In the genomic region with DNA sequence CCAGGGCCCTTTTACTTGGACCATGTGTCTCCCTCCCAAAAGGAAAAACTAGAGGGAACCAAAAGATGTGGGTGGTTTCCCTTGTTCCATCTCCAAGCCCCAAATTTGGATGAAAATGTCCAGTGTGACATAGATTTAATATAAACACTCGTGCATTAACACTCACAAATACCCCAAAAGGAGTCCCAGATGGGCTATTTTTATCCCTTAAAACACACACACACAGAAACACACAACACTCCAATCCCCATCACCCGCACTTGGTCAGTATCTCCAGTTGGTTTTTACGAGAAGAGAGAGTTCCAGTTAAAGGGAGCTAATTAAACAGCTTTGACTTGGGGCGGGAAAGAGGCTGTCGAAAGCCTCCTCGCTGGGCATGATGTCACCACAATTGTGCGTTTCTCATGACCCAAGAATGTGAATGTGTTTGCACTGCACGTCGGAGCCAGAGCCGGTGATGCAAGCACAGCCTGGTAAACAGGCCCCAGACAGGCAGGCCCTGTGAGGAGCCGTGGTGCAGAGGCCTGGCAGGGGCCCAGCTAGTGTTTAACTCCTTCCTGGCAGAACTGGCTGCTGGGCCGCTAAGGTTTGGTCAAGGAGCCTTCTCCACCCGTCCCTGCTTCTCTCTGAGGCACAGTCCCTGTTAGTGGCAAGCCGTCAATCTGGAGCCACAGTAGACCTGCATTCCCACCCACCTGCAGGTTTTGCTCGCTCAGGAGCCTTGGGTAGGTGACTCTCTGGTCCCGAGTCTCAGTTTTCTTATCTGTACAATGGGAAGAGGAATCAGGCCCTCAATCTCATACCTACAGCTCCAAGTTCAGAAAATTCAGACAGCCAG, we compare ENCODE assay signal across 10 cellular contexts. TPM values are rescaled to one million over a fixed set of nuclear protein-coding genes. Genes with fewer than 3 reads are reported as not detected.
DNase-seq lines count a peak whose midpoint lies in the region; ATAC-seq lines count a peak whose summit lies in the region.
"Had no signal": no experiment of that assay in that cellular context is flagged by ENCODE, and none has a peak within 500 bp of the region (broad histone marks: within the 10 kb centered on the region; RNA-seq: fewer than 3 reads in every experiment).

No MANE protein-coding gene starts in this region.

- H3K27ac Mint-ChIP-seq in activated T-helper 1 cell treated with anti-CD3 and anti-CD28 coated beads, Interleukin-12 subunit alpha, Interleukin-12 subunit beta, Interleukin-2, Interleukin-4 antibody, amounts not matched to agents 30 ng/mL and 10 ng/mL and 1 ng/mL, durations not matched to agents 14 hours and 24 hours and 36 hours: no peak overlapping the region
- H3K27ac Mint-ChIP-seq: activated B cell treated with CpG ODN at 0.5 μM for 24 hours; CD4-positive, CD25-positive, alpha-beta regulatory T cell had no signal

- H3K4me1 Mint-ChIP-seq in activated T-helper 1 cell treated with anti-CD3 and anti-CD28 coated beads, Interleukin-12 subunit alpha, Interleukin-12 subunit beta, Interleukin-2, Interleukin-4 antibody, amounts not matched to agents 30 ng/mL and 10 ng/mL and 1 ng/mL, durations not matched to agents 14 hours and 24 hours and 36 hours (ENCODE audit: low read depth): no peaks in the 10 kb centered on the region
- H3K4me1 Mint-ChIP-seq: activated B cell treated with CpG ODN at 0.5 μM for 24 hours; CD4-positive, CD25-positive, alpha-beta regulatory T cell had no signal

- no peak overlapping the region for H3K4me3 Mint-ChIP-seq in activated T-helper 1 cell treated with anti-CD3 and anti-CD28 coated beads, Interleukin-12 subunit alpha, Interleukin-12 subunit beta, Interleukin-2, Interleukin-4 antibody, amounts not matched to agents 30 ng/mL and 10 ng/mL and 1 ng/mL, durations not matched to agents 14 hours and 24 hours and 36 hours
- H3K4me3 Mint-ChIP-seq: activated B cell treated with CpG ODN at 0.5 μM for 24 hours; CD4-positive, CD25-positive, alpha-beta regulatory T cell had no signal

- H3K9me3 Mint-ChIP-seq in activated T-helper 1 cell treated with anti-CD3 and anti-CD28 coated beads, Interleukin-12 subunit alpha, Interleukin-12 subunit beta, Interleukin-2, Interleukin-4 antibody, amounts not matched to agents 30 ng/mL and 10 ng/mL and 1 ng/mL, durations not matched to agents 14 hours and 24 hours and 36 hours: no peaks in the 10 kb centered on the region
- H3K9me3 Mint-ChIP-seq: activated B cell treated with CpG ODN at 0.5 μM for 24 hours; CD4-positive, CD25-positive, alpha-beta regulatory T cell had no signal

- H3K36me3 Mint-ChIP-seq in activated T-helper 1 cell treated with anti-CD3 and anti-CD28 coated beads, Interleukin-12 subunit alpha, Interleukin-12 subunit beta, Interleukin-2, Interleukin-4 antibody, amounts not matched to agents 30 ng/mL and 10 ng/mL and 1 ng/mL, durations not matched to agents 14 hours and 24 hours and 36 hours (ENCODE audit: low read depth): no peaks in the 10 kb centered on the region
- H3K36me3 Mint-ChIP-seq: CD4-positive, CD25-positive, alpha-beta regulatory T cell had no signal

- DNase-seq in NCI-H146 (lab: John Stamatoyannopoulos, UW) (peak; percentile 28), NCI-H146 treated with DMSO at 0.1 percent for 48 hours (lab: John Stamatoyannopoulos, UW; ENCODE audit: unreplicated experiment) (no peak), amniotic epithelial cell (ENCODE audit: low read depth) (peak; percentile 100), left ventricle myocardium superior (peak; percentile 88), renal cortical epithelial cell (ENCODE audit: low read depth) (peak; percentile 92)
- no peak for DNase-seq in activated T-helper 1 cell treated with anti-CD3 and anti-CD28 coated beads, Interleukin-12 subunit alpha, Interleukin-12 subunit beta, Interleukin-2, Interleukin-4 antibody, amounts not matched to agents 30 ng/mL and 10 ng/mL and 1 ng/mL, durations not matched to agents 14 hours and 24 hours and 36 hours (ENCODE audit: low spot score)
- DNase-seq in stimulated activated CD4-positive, alpha-beta T cell treated with anti-CD3 and anti-CD28 coated beads, Interleukin-4, amount 100 ng/mL, for 1 hour: no peak
- no peak for DNase-seq in stimulated activated CD4-positive, alpha-beta T cell treated with anti-CD3 and anti-CD28 coated beads, Interleukin-4, amount 100 ng/mL, for 4 hours
- DNase-seq: activated B cell treated with CpG ODN at 0.5 μM for 24 hours; CD4-positive, CD25-positive, alpha-beta regulatory T cell had no signal

- ATAC-seq in left ventricle myocardium superior: peak; percentile 97

- no peaks in the 10 kb centered on the region for H3K27me3 Mint-ChIP-seq in activated T-helper 1 cell treated with anti-CD3 and anti-CD28 coated beads, Interleukin-12 subunit alpha, Interleukin-12 subunit beta, Interleukin-2, Interleukin-4 antibody, amounts not matched to agents 30 ng/mL and 10 ng/mL and 1 ng/mL, durations not matched to agents 14 hours and 24 hours and 36 hours (ENCODE audit: insufficient read depth)
- H3K27me3 Mint-ChIP-seq: activated B cell treated with CpG ODN at 0.5 μM for 24 hours; CD4-positive, CD25-positive, alpha-beta regulatory T cell had no signal

- intact Hi-C loops in left ventricle myocardium superior (cut with micrococcal nuclease): no loop called here
- intact Hi-C loops in activated T-helper 1 cell treated with anti-CD3 and anti-CD28 coated beads, Interleukin-12 subunit alpha, Interleukin-12 subunit beta, Interleukin-2, Interleukin-4 antibody, amounts not matched to agents 30 ng/mL and 10 ng/mL and 1 ng/mL, durations not matched to agents 14 hours and 24 hours and 36 hours (cut with micrococcal nuclease): no loop called here

RNA-seq across cellular contexts. Expression of a gene that starts 25.6 kb away (rescaled TPM):
- total RNA-seq in left ventricle myocardium superior (278 TPM), renal cortical epithelial cell (136 and 162 TPM in 2 replicates)
- 10.2 and 13.7 TPM in 2 replicates for total RNA-seq in activated T-helper 1 cell treated with anti-CD3 and anti-CD28 coated beads, Interleukin-12 subunit alpha, Interleukin-12 subunit beta, Interleukin-2, Interleukin-4 antibody, amounts not matched to agents 30 ng/mL and 10 ng/mL and 1 ng/mL, durations not matched to agents 14 hours and 24 hours and 36 hours

RNA-seq across cellular contexts. Expression of a gene that starts 51.8 kb away (rescaled TPM):
- 32.9 TPM for total RNA-seq in left ventricle myocardium superior
- total RNA-seq in renal cortical epithelial cell: 57.9 and 131 TPM in 2 replicates
- 6.4 and 9.8 TPM in 2 replicates for total RNA-seq in activated T-helper 1 cell treated with anti-CD3 and anti-CD28 coated beads, Interleukin-12 subunit alpha, Interleukin-12 subunit beta, Interleukin-2, Interleukin-4 antibody, amounts not matched to agents 30 ng/mL and 10 ng/mL and 1 ng/mL, durations not matched to agents 14 hours and 24 hours and 36 hours

Comparison
In these comparisons a context has a peak if more than half of its experiments do, and no peak if none do; other contexts are left out.
1. DNase-seq: peak in NCI-H146 (single experiment), amniotic epithelial cell (single experiment), left ventricle myocardium superior (single experiment) and renal cortical epithelial cell (single experiment); none in NCI-H146 treated with DMSO at 0.1 percent for 48 hours (single experiment), activated T-helper 1 cell treated with anti-CD3 and anti-CD28 coated beads, Interleukin-12 subunit alpha, Interleukin-12 subunit beta, Interleukin-2, Interleukin-4 antibody, amounts not matched to agents 30 ng/mL and 10 ng/mL and 1 ng/mL, durations not matched to agents 14 hours and 24 hours and 36 hours (single experiment), stimulated activated CD4-positive, alpha-beta T cell treated with anti-CD3 and anti-CD28 coated beads, Interleukin-4, amount 100 ng/mL, for 1 hour (single experiment) and stimulated activated CD4-positive, alpha-beta T cell treated with anti-CD3 and anti-CD28 coated beads, Interleukin-4, amount 100 ng/mL, for 4 hours (0 of 2).